9 cellular contexts compared by ENCODE assay signal in genomic region chr16:6524501-6524900, GRCh38.
"Had no signal": no experiment of that assay in that cellular context is flagged by ENCODE, and none has a peak within 500 bp of the region (broad histone marks: within the 10 kb centered on the region; RNA-seq: fewer than 3 reads in every experiment).

No MANE protein-coding gene starts in this region.

- H3K9me3 ChIP-seq: HAP-1 had no signal

- H3K4me3 Mint-ChIP-seq: GM23338, H9, HFFc6 had no signal

- DNase-seq: GM23248, GOT3, H7, H9, HCEC 1CT, HFFc6 had no signal

- H3K9ac ChIP-seq: GM23248 had no signal

- H3K36me3 ChIP-seq: HAP-1 had no signal

- FAIRE-seq: H54 had no signal

- H3K9me3 Mint-ChIP-seq: GM23338, H9 had no signal

- H3K4me1 ChIP-seq: HAP-1 had no signal

- H3K27ac Mint-ChIP-seq: GM23338, H9, HFFc6 had no signal

- H2AFZ ChIP-seq: GM23248, GM23338 had no signal

- H3K4me2 ChIP-seq: GM23338 had no signal

- H3K27ac ChIP-seq: GM23248 had no signal

- H3K4me3 ChIP-seq: GM23248, GM23338, HAP-1 had no signal
